ENCODE assay signal across 15 cellular contexts in the genomic region with DNA sequence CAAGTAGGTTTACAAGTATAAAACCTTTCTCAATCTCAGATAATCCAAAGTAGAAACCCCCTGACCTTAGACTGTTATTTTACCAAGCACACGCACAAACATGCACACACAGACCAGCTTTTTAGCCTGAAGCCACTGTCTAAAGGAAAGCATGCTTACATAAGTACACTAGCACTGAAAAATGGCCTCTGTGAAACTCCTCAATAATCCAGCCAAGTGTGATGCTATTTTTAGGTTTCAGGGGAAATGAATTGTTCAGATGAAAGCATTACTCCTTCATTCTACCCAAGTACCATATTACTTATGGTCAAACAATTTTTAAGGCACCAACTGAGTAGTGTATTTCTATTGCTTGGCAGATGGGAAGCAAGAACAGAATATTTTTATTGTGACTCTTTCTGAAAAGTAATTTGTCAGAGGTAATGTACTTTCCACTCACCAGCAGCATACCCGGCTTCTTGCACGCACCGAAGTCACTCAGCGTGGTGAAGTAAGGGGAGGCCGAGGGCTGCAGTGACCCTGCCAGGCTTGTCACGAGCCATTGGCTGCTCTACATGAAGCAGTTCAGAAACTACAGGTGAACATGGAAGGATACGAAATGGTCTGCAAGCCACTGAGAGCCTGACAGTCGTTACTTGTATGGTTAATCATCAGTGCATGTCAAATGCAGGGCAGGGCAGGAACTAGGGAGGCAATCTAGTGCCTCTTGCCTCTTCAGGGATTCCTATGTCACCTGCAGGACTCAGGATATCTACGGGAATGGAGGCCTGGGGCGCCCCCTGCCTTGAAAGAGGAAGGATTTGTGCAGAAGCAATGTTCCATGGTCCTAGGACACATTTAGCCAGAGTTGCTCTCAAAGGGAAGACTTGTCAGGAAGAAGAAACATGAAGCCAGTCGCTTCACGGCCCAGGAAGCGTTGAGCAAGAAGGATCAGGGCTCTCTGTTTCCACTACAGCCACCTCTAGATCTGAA.
DNase-seq lines count a peak whose midpoint lies in the region; TF ChIP-seq lines count a peak whose summit lies in the region.
"Had no signal": no experiment of that assay in that cellular context is flagged by ENCODE, and none has a peak within 500 bp of the region (broad histone marks: within the 10 kb centered on the region; RNA-seq: fewer than 3 reads in every experiment).

No MANE protein-coding gene starts in this region.

- TF ChIP-seq CTCF in brain (conservative IDR thresholded peaks at IDR 0.05): no peak

- peak overlapping the region in 3 of 5 experiments; percentile 34 to 88 (median 64) for H3K27ac Mint-ChIP-seq in brain

- no peak overlapping the region for H3K4me3 Mint-ChIP-seq in brain

- H3K9me3 Mint-ChIP-seq in brain: no peaks in the 10 kb centered on the region

- H3K27me3 Mint-ChIP-seq in brain: no peaks in the 10 kb centered on the region

- no peaks in the 10 kb centered on the region for H3K36me3 Mint-ChIP-seq in brain

- DNase-seq in COLO668 (lab: John Stamatoyannopoulos, UW; ENCODE audit: unreplicated experiment) (peak; percentile 8), HT-29 (ENCODE audit: low spot score) (peak; percentile 5), medulla oblongata (ENCODE audit: extremely low spot score) (peak; percentile 12), GDM1 (lab: John Stamatoyannopoulos, UW) (no peak), NCI-H2196 treated with DMSO at 0.1 percent for 48 hours (lab: John Stamatoyannopoulos, UW; ENCODE audit: unreplicated experiment) (no peak), NCI-H1930 (lab: John Stamatoyannopoulos, UW) (no peak), HuH-7.5 (ENCODE audit: low spot score) (no peak)
- DNase-seq: activated CD8-positive, alpha-beta memory T cell treated with anti-CD3 and anti-CD28 coated beads, Interleukin-2, amount 50 U/mL, for 4 hours; activated naive CD4-positive, alpha-beta T cell treated with Interleukin-2 at 50 U/mL for 16 hours; aorta; NCI-H1105; NCI-H345; posterior cingulate gyrus; SIG-M5 had no signal

- peaks cover 71% of the 10 kb centered on the region for H3K4me1 Mint-ChIP-seq in brain

Comparison
In these comparisons a context has a peak if more than half of its experiments do, and no peak if none do; other contexts are left out.
1. DNase-seq: peak in COLO668 (single experiment), HT-29 (single experiment) and medulla oblongata (single experiment); none in GDM1 (single experiment), NCI-H2196 treated with DMSO at 0.1 percent for 48 hours (single experiment), NCI-H1930 (0 of 2) and HuH-7.5 (single experiment).